Comparison of ENCODE assay signal across 14 cellular contexts in genomic region chr1:208235356-208235982, GRCh38. TPM values are rescaled to one million over a fixed set of nuclear protein-coding genes. Genes with fewer than 3 reads are reported as not detected.
DNase-seq lines count a peak whose midpoint lies in the region; ATAC-seq and TF ChIP-seq lines count a peak whose summit lies in the region.
"Had no signal": no experiment of that assay in that cellular context is flagged by ENCODE, and none has a peak within 500 bp of the region (broad histone marks: within the 10 kb centered on the region; RNA-seq: fewer than 3 reads in every experiment).

No MANE protein-coding gene starts in this region.

- H3K4me2 ChIP-seq in GM23248 (ENCODE audit: unreplicated experiment) = peak overlapping the region; percentile 19

- no peak for ATAC-seq in gastrocnemius medialis
- ATAC-seq in GM19328 (IDR thresholded peaks at IDR 0.05; ENCODE audit: unreplicated experiment) = no peak
- no peak for ATAC-seq in stimulated activated naive B cell treated with anti-CD40 and anti-IgM and Interleukin-4, amounts not matched to agents 10 μg/mL and 1 μg/mL and 100 μg/mL, for 72 hours (replicated peaks)
- no peak for ATAC-seq in HG03139 (IDR thresholded peaks at IDR 0.05; ENCODE audit: unreplicated experiment)
- ATAC-seq: HCT116 had no signal

- H3K4me1 ChIP-seq in GM23248 (ENCODE audit: insufficient read depth) (peaks cover 30% of the 10 kb centered on the region), SJSA1 (replicated peaks) (peaks cover 80% of the 10 kb centered on the region), gastrocnemius medialis (peaks cover 75 to 91% of the 10 kb centered on the region in 2 donors)

- H3K79me2 ChIP-seq in GM23248 (ENCODE audit: insufficient read depth) = peaks cover 81% of the 10 kb centered on the region

- 87 to 88% methylated on average over 9 of the region's 9 CpGs for WGBS in GM23248 (ENCODE audit: low coverage in 1 of 2, low lambda C conversion rate in 2 of 2, missing lambda C conversion rate in 2 of 2), 2 experiments

- H4K20me1 ChIP-seq in GM23248 (ENCODE audit: insufficient read depth) = no peaks in the 10 kb centered on the region

- intact Hi-C loops in gastrocnemius medialis (cut with DNase I; ENCODE audit: low total_unique reads) = loop anchor here (10.0 kb wide), 1 partner anchor 431 kb away; no protein-coding TSS in a partner anchor
- intact Hi-C loops in activated CD4-positive, alpha-beta T cell treated with anti-CD3 and anti-CD28 coated beads, Interleukin-2, amount 10 ng/mL, durations not matched to agents 24 days and 14 days (cut with micrococcal nuclease) = no loop called here

- H3K27me3 ChIP-seq in GM23248 (replicated peaks; ENCODE audit: insufficient read depth) (no peaks in the 10 kb centered on the region), SJSA1 (replicated peaks) (no peaks in the 10 kb centered on the region), gastrocnemius medialis (no peaks in the 10 kb centered on the region)

- no peaks in the 10 kb centered on the region for H3K9me3 ChIP-seq in GM23248 (ENCODE audit: low read depth)
- no peaks in the 10 kb centered on the region for H3K9me3 ChIP-seq in SJSA1 (replicated peaks)
- H3K9me3 ChIP-seq in gastrocnemius medialis = no peaks in the 10 kb centered on the region

- H3K36me3 ChIP-seq in GM23248 (ENCODE audit: low read depth) (no peaks in the 10 kb centered on the region), SJSA1 (peaks cover 32% of the 10 kb centered on the region), gastrocnemius medialis (no peaks in the 10 kb centered on the region)

- H3F3A ChIP-seq in GM23248 (ENCODE audit: insufficient read depth) = no peaks in the 10 kb centered on the region

- peaks cover 12 to 26% (median 14%) of the 10 kb centered on the region in 3 donors for H3K27me3 Mint-ChIP-seq in immature natural killer cell (ENCODE audit: low read depth in 3 of 3)
- peaks cover 68% of the 10 kb centered on the region for H3K27me3 Mint-ChIP-seq in activated CD4-positive, alpha-beta T cell treated with anti-CD3 and anti-CD28 coated beads, Interleukin-2, amount 10 ng/mL, durations not matched to agents 24 days and 14 days
- H3K27me3 Mint-ChIP-seq in stimulated activated naive B cell treated with anti-CD40 and anti-IgM and Interleukin-4, amounts not matched to agents 10 μg/mL and 1 μg/mL and 100 μg/mL, for 72 hours = peaks cover 5 to 16% of the 10 kb centered on the region in 2 donors

- no peak for TF ChIP-seq CTCF in gastrocnemius medialis (IDR thresholded peaks at IDR 0.05 in 4 of 5, conservative IDR thresholded peaks at IDR 0.05 in 1 of 5)

- no peak for TF ChIP-seq POLR2A in gastrocnemius medialis (IDR thresholded peaks at IDR 0.05)

- H3K4me3 ChIP-seq in GM23248 (peak overlapping the region; percentile 10), SJSA1 (no peak overlapping the region), gastrocnemius medialis (peak overlapping the region in 1 of 4 donors; percentile 27)

- peak overlapping the region; percentile 23; the same call in 1 of the 2 replicates for H3K27ac ChIP-seq in GM23248
- peak overlapping the region; percentile 77 for H3K27ac ChIP-seq in SJSA1
- H3K27ac ChIP-seq in gastrocnemius medialis = peak overlapping the region; percentile 58 to 90 (median 76)

- DNase-seq in GM23248 (no peak), SJSA1 (ENCODE audit: low read depth in 1 of 2, low spot score in 2 of 2) (no peak), immature natural killer cell (no peak), gastrocnemius medialis (no peak)
- DNase-seq in activated CD4-positive, alpha-beta T cell treated with anti-CD3 and anti-CD28 coated beads, Interleukin-2, amount 10 ng/mL, durations not matched to agents 24 days and 14 days = no peak
- DNase-seq in stimulated activated naive B cell treated with anti-CD40 and anti-IgM and Interleukin-4, amounts not matched to agents 10 μg/mL and 1 μg/mL and 100 μg/mL, for 72 hours = no peak
- DNase-seq: midbrain; MM.1S; SHP77 treated with DMSO at 0.1 percent for 48 hours; stimulated activated CD4-positive, alpha-beta T cell treated with anti-CD3 and anti-CD28 coated beads, Interleukin-1b, Interleukin-23, amount 100 ng/mL, for 48 hours had no signal

- H3K27ac Mint-ChIP-seq in immature natural killer cell = no peak overlapping the region
- H3K27ac Mint-ChIP-seq in activated CD4-positive, alpha-beta T cell treated with anti-CD3 and anti-CD28 coated beads, Interleukin-2, amount 10 ng/mL, durations not matched to agents 24 days and 14 days = no peak overlapping the region
- no peak overlapping the region for H3K27ac Mint-ChIP-seq in stimulated activated naive B cell treated with anti-CD40 and anti-IgM and Interleukin-4, amounts not matched to agents 10 μg/mL and 1 μg/mL and 100 μg/mL, for 72 hours

- no peaks in the 10 kb centered on the region for H3K9me3 Mint-ChIP-seq in immature natural killer cell
- H3K9me3 Mint-ChIP-seq in activated CD4-positive, alpha-beta T cell treated with anti-CD3 and anti-CD28 coated beads, Interleukin-2, amount 10 ng/mL, durations not matched to agents 24 days and 14 days = no peaks in the 10 kb centered on the region
- no peaks in the 10 kb centered on the region for H3K9me3 Mint-ChIP-seq in stimulated activated naive B cell treated with anti-CD40 and anti-IgM and Interleukin-4, amounts not matched to agents 10 μg/mL and 1 μg/mL and 100 μg/mL, for 72 hours
- H3K9me3 Mint-ChIP-seq: central memory CD8-positive, alpha-beta T cell had no signal

- peak overlapping the region; percentile 65 for H2AFZ ChIP-seq in GM23248

- peak overlapping the region in 3 of 5 donors; percentile 45 to 62 (median 47) for H3K4me3 Mint-ChIP-seq in immature natural killer cell
- H3K4me3 Mint-ChIP-seq in activated CD4-positive, alpha-beta T cell treated with anti-CD3 and anti-CD28 coated beads, Interleukin-2, amount 10 ng/mL, durations not matched to agents 24 days and 14 days = no peak overlapping the region
- no peak overlapping the region for H3K4me3 Mint-ChIP-seq in stimulated activated naive B cell treated with anti-CD40 and anti-IgM and Interleukin-4, amounts not matched to agents 10 μg/mL and 1 μg/mL and 100 μg/mL, for 72 hours

- in situ Hi-C loops in GM23248 (cut with MboI) = loop anchor here (25.0 kb wide), 1 partner anchor 98 kb away; no protein-coding TSS in a partner anchor
- in situ Hi-C loops in gastrocnemius medialis (cut with MboI; ENCODE audit: low sequenced_read_pairs in 4 of 4) = no loop called here

- H3K9ac ChIP-seq in GM23248 = peak overlapping the region; percentile 53

- no peaks in the 10 kb centered on the region for H3K36me3 Mint-ChIP-seq in immature natural killer cell
- no peaks in the 10 kb centered on the region for H3K36me3 Mint-ChIP-seq in activated CD4-positive, alpha-beta T cell treated with anti-CD3 and anti-CD28 coated beads, Interleukin-2, amount 10 ng/mL, durations not matched to agents 24 days and 14 days (ENCODE audit: low read depth)
- H3K36me3 Mint-ChIP-seq in stimulated activated naive B cell treated with anti-CD40 and anti-IgM and Interleukin-4, amounts not matched to agents 10 μg/mL and 1 μg/mL and 100 μg/mL, for 72 hours = no peaks in the 10 kb centered on the region

- no peaks in the 10 kb centered on the region for H3K9me2 ChIP-seq in GM23248 (ENCODE audit: insufficient read depth)

- H3K4me1 Mint-ChIP-seq in immature natural killer cell = peaks cover 14 to 17% of the 10 kb centered on the region in 2 donors
- H3K4me1 Mint-ChIP-seq in activated CD4-positive, alpha-beta T cell treated with anti-CD3 and anti-CD28 coated beads, Interleukin-2, amount 10 ng/mL, durations not matched to agents 24 days and 14 days = peaks cover 14% of the 10 kb centered on the region
- H3K4me1 Mint-ChIP-seq in stimulated activated naive B cell treated with anti-CD40 and anti-IgM and Interleukin-4, amounts not matched to agents 10 μg/mL and 1 μg/mL and 100 μg/mL, for 72 hours = peaks cover 4 to 29% of the 10 kb centered on the region in 2 donors

RNA-seq across cellular contexts. Expression of gene PLXNA2, which starts 8.7 kb away (rescaled TPM):
- 5.4 and 6.4 TPM in 2 replicates for total RNA-seq in GM23248 (2014; rRNA removed; shearing (Covaris generic))
- 3.5 and 3.7 TPM in 2 replicates for polyA plus RNA-seq in GM23248 (2016; fragmentation: Nextera tagmentation; extraction: Ambion mirVana)
- 5.4 and 8.7 TPM in 2 replicates for total RNA-seq in SJSA1 (2014; rRNA removed; shearing (Covaris generic))
- under 1 TPM in 1 of 3 donors, not detected in 2; 0.22 TPM for polyA plus RNA-seq in immature natural killer cell
- 10 to 100 TPM; 12.4 to 20.0 (median 16.2) TPM for total RNA-seq in gastrocnemius medialis
- total RNA-seq in activated CD4-positive, alpha-beta T cell treated with anti-CD3 and anti-CD28 coated beads, Interleukin-2, amount 10 ng/mL, durations not matched to agents 24 days and 14 days = not detected in 2 replicates

Comparison
In these comparisons a context has a peak if more than half of its experiments do, and no peak if none do; other contexts are left out.
1. H3K27ac ChIP-seq: peak in every context shown above with its lines; median percentile 77 in SJSA1; 76 in gastrocnemius medialis; 23 in GM23248.
2. H3K4me3 Mint-ChIP-seq: peak in immature natural killer cell (3 of 5); none in activated CD4-positive, alpha-beta T cell treated with anti-CD3 and anti-CD28 coated beads, Interleukin-2, amount 10 ng/mL, durations not matched to agents 24 days and 14 days (single experiment) and stimulated activated naive B cell treated with anti-CD40 and anti-IgM and Interleukin-4, amounts not matched to agents 10 μg/mL and 1 μg/mL and 100 μg/mL, for 72 hours (0 of 2).